Comparison of ENCODE assay signal across 20 cellular contexts in genomic region chr7:159196584-159196983, GRCh38. TPM values are rescaled to one million over a fixed set of nuclear protein-coding genes. Genes with fewer than 3 reads are reported as not detected.
DNase-seq lines count a peak whose midpoint lies in the region; ATAC-seq and TF ChIP-seq lines count a peak whose summit lies in the region.
"Had no signal": no experiment of that assay in that cellular context is flagged by ENCODE, and none has a peak within 500 bp of the region (broad histone marks: within the 10 kb centered on the region; RNA-seq: fewer than 3 reads in every experiment).

No MANE protein-coding gene starts in this region.

- no peak for DNase-seq in activated CD4-positive, alpha-beta T cell treated with anti-CD3 and anti-CD28 coated beads for 36 hours
- no peak for DNase-seq in activated CD4-positive, alpha-beta T cell treated with anti-CD3 and anti-CD28 coated beads for 1 hour
- DNase-seq in Peyer's patch (no peak), fibroblast of villous mesenchyme (ENCODE audit: low read depth) (peak; percentile 3)
- no peak for DNase-seq in stimulated activated CD4-positive, alpha-beta T cell treated with anti-CD3 and anti-CD28 coated beads, Interleukin-4, amount 100 ng/mL, for 4 hours
- DNase-seq: BE2C; effector CD8-positive, alpha-beta T cell; GM23248; IMR-90; mammary epithelial cell; NCI-H1694; Right ventricle myocardium superior; stimulated activated CD4-positive, alpha-beta T cell treated with anti-CD3 and anti-CD28 coated beads, Interleukin-12 subunit alpha, Interleukin-12 subunit beta, amount 100 ng/mL, for 4 hours had no signal

- peak overlapping the region; percentile 74; the same call in 1 of the 2 replicates for H3K27ac ChIP-seq in BLaER1
- peak overlapping the region in 3 of 4 donors; percentile 31 to 50 (median 36) for H3K27ac ChIP-seq in Peyer's patch
- H3K27ac ChIP-seq: ascending aorta, gastroesophageal sphincter, GM23248 had no signal

- H3K4me2 ChIP-seq in BLaER1, result peak overlapping the region; percentile 83

- no peaks in the 10 kb centered on the region for H3K27me3 Mint-ChIP-seq in activated CD4-positive, alpha-beta T cell treated with anti-CD3 and anti-CD28 coated beads for 36 hours

- H3K36me3 Mint-ChIP-seq in activated CD4-positive, alpha-beta T cell treated with anti-CD3 and anti-CD28 coated beads for 36 hours (ENCODE audit: low read depth), result no peaks in the 10 kb centered on the region

- H3K9ac ChIP-seq in BLaER1, result no peak overlapping the region
- H3K9ac ChIP-seq: GM23248 had no signal

- H3K27me3 ChIP-seq in BLaER1 (no peaks in the 10 kb centered on the region), Peyer's patch (no peaks in the 10 kb centered on the region)
- H3K27me3 ChIP-seq: ascending aorta, BE2C had no signal

- TF ChIP-seq CTCF in Peyer's patch (IDR thresholded peaks at IDR 0.05) (no peak), fibroblast of villous mesenchyme (IDR thresholded peaks at IDR 0.05; ENCODE audit: insufficient read depth, low read depth, low read length) (no peak)

- no peak for TF ChIP-seq POLR2A in Peyer's patch (IDR thresholded peaks at IDR 0.05)

- POLR2A ChIA-PET in activated CD4-positive, alpha-beta T cell treated with anti-CD3 and anti-CD28 coated beads for 36 hours (lab: Charles Lee), result interaction anchor here (0.7 kb wide), 1 partner anchor 179 kb away, joined by 4 read pairs; no protein-coding TSS in a partner anchor

- no peak overlapping the region for H3K4me3 Mint-ChIP-seq in activated CD4-positive, alpha-beta T cell treated with anti-CD3 and anti-CD28 coated beads for 36 hours

- H4K20me1 ChIP-seq in BLaER1, result no peaks in the 10 kb centered on the region

- peaks cover 33% of the 10 kb centered on the region for H3K4me1 Mint-ChIP-seq in activated CD4-positive, alpha-beta T cell treated with anti-CD3 and anti-CD28 coated beads for 36 hours

- ATAC-seq in activated CD4-positive, alpha-beta T cell treated with anti-CD3 and anti-CD28 coated beads for 36 hours, result no peak
- ATAC-seq in GM19023 (IDR thresholded peaks at IDR 0.05; ENCODE audit: unreplicated experiment) (no peak), GM19397 (IDR thresholded peaks at IDR 0.05; ENCODE audit: unreplicated experiment) (no peak)
- ATAC-seq: gastroesophageal sphincter had no signal

- H3K4me3 ChIP-seq in BLaER1, result no peak overlapping the region
- H3K4me3 ChIP-seq in Peyer's patch, result no peak overlapping the region
- no peak overlapping the region for H3K4me3 ChIP-seq in fibroblast of villous mesenchyme (ENCODE audit: low read depth, low read length)
- H3K4me3 ChIP-seq: ascending aorta, gastroesophageal sphincter, GM23248 had no signal

- H3K9me3 ChIP-seq in BLaER1 (no peaks in the 10 kb centered on the region), Peyer's patch (no peaks in the 10 kb centered on the region)
- H3K9me3 ChIP-seq: ascending aorta, BE2C, gastroesophageal sphincter had no signal

- intact Hi-C loops in activated CD4-positive, alpha-beta T cell treated with anti-CD3 and anti-CD28 coated beads for 36 hours (cut with DNase I, micrococcal nuclease), result no loop called here

- peak overlapping the region; percentile 96 for H3K27ac Mint-ChIP-seq in activated CD4-positive, alpha-beta T cell treated with anti-CD3 and anti-CD28 coated beads for 36 hours

- H3K36me3 ChIP-seq in BLaER1, result no peaks in the 10 kb centered on the region
- no peaks in the 10 kb centered on the region for H3K36me3 ChIP-seq in Peyer's patch
- H3K36me3 ChIP-seq: ascending aorta, BE2C, gastroesophageal sphincter had no signal

- H3K4me1 ChIP-seq in BLaER1 (peaks cover 88% of the 10 kb centered on the region), Peyer's patch (peaks cover 0 to 11% (median 2%) of the 10 kb centered on the region in 4 donors)
- H3K4me1 ChIP-seq: ascending aorta, BE2C, gastroesophageal sphincter had no signal

- CTCF ChIA-PET in activated CD4-positive, alpha-beta T cell treated with anti-CD3 and anti-CD28 coated beads for 36 hours (lab: Charles Lee), result interaction anchor here (0.6 to 0.9 kb wide), 2 partner anchors 11 to 52 kb away, joined by 3 to 4 read pairs; partner anchors contain the start of gene VIPR2

- no peaks in the 10 kb centered on the region for H3K9me3 Mint-ChIP-seq in activated CD4-positive, alpha-beta T cell treated with anti-CD3 and anti-CD28 coated beads for 36 hours (ENCODE audit: low read depth)

RNA-seq across cellular contexts. Expression of gene VIPR2, which starts 51.9 kb away (rescaled TPM):
- total RNA-seq in activated CD4-positive, alpha-beta T cell treated with anti-CD3 and anti-CD28 coated beads for 36 hours, result under 1 TPM; 0.42 to 0.50 TPM
- total RNA-seq in Peyer's patch (1 to 10 TPM in 3 of 4 donors, under 1 TPM in 1; 0.53 to 2.5 (median 1.8) TPM), fibroblast of villous mesenchyme (not detected in 2 replicates)
- total RNA-seq: A172, GM23248, IMR-90, mammary epithelial cell, OCI-LY7 had no signal
